ENCODE assay signal across 21 cellular contexts in genomic region chr11:117944554-117944953, GRCh38. TPM values are rescaled to one million over a fixed set of nuclear protein-coding genes. Genes with fewer than 3 reads are reported as not detected.
DNase-seq lines count a peak whose midpoint lies in the region; ATAC-seq and TF ChIP-seq lines count a peak whose summit lies in the region.
"Had no signal": no experiment of that assay in that cellular context is flagged by ENCODE, and none has a peak within 500 bp of the region (broad histone marks: within the 10 kb centered on the region; RNA-seq: fewer than 3 reads in every experiment).

No MANE protein-coding gene starts in this region.

- H3K27me3 Mint-ChIP-seq in activated T-cell treated with anti-CD3 and anti-CD28 coated beads, Interleukin-2, amount 50 U/mL, for 72 hours (ENCODE audit: low read depth) = no peaks in the 10 kb centered on the region
- H3K27me3 Mint-ChIP-seq in activated T-cell treated with anti-CD3 and anti-CD28 coated beads, Interleukin-2, amount 50 U/mL, for 4 hours (ENCODE audit: low read depth) = no peaks in the 10 kb centered on the region
- no peaks in the 10 kb centered on the region for H3K27me3 Mint-ChIP-seq in central memory CD8-positive, alpha-beta T cell
- no peaks in the 10 kb centered on the region for H3K27me3 Mint-ChIP-seq in stimulated activated naive CD8-positive, alpha-beta T cell treated with anti-CD3 and anti-CD28 coated beads, Interleukin-15, Interleukin-2, amounts not matched to agents 100 ng/mL and 50 ng/mL, for 24 hours
- H3K27me3 Mint-ChIP-seq: activated CD8-positive, alpha-beta memory T cell treated with anti-CD3 and anti-CD28 coated beads, Interleukin-2, amount 10 ng/mL, durations not matched to agents 7 days and 5 days had no signal

- no peaks in the 10 kb centered on the region for H3K4me1 ChIP-seq in mucosa of descending colon (ENCODE audit: low read depth)
- H3K4me1 ChIP-seq: vagina had no signal

- peaks cover 0 to 3% of the 10 kb centered on the region in 2 donors for H3K9me3 Mint-ChIP-seq in activated T-cell treated with anti-CD3 and anti-CD28 coated beads, Interleukin-2, amount 50 U/mL, for 72 hours
- no peaks in the 10 kb centered on the region for H3K9me3 Mint-ChIP-seq in activated T-cell treated with anti-CD3 and anti-CD28 coated beads, Interleukin-2, amount 50 U/mL, for 4 hours
- no peaks in the 10 kb centered on the region for H3K9me3 Mint-ChIP-seq in central memory CD8-positive, alpha-beta T cell
- H3K9me3 Mint-ChIP-seq in stimulated activated naive CD8-positive, alpha-beta T cell treated with anti-CD3 and anti-CD28 coated beads, Interleukin-15, Interleukin-2, amounts not matched to agents 100 ng/mL and 50 ng/mL, for 24 hours = no peaks in the 10 kb centered on the region
- H3K9me3 Mint-ChIP-seq: WTC11 had no signal

- intact Hi-C loops in mucosa of descending colon (cut with DNase I, micrococcal nuclease) = no loop called here

- peaks cover 0 to 2% of the 10 kb centered on the region in 2 donors for H3K36me3 Mint-ChIP-seq in activated T-cell treated with anti-CD3 and anti-CD28 coated beads, Interleukin-2, amount 50 U/mL, for 72 hours (ENCODE audit: insufficient read depth in 2 of 2)
- peaks cover 2% of the 10 kb centered on the region for H3K36me3 Mint-ChIP-seq in activated T-cell treated with anti-CD3 and anti-CD28 coated beads, Interleukin-2, amount 50 U/mL, for 4 hours (ENCODE audit: insufficient read depth)
- H3K36me3 Mint-ChIP-seq in central memory CD8-positive, alpha-beta T cell (ENCODE audit: insufficient read depth) = no peaks in the 10 kb centered on the region
- H3K36me3 Mint-ChIP-seq in stimulated activated naive CD8-positive, alpha-beta T cell treated with anti-CD3 and anti-CD28 coated beads, Interleukin-15, Interleukin-2, amounts not matched to agents 100 ng/mL and 50 ng/mL, for 24 hours (ENCODE audit: low read depth) = no peaks in the 10 kb centered on the region
- H3K36me3 Mint-ChIP-seq: WTC11 had no signal

- ATAC-seq in activated T-cell treated with anti-CD3 and anti-CD28 coated beads, Interleukin-2, amount 50 U/mL, for 72 hours (replicated peaks in 1 of 2) = peak in 1 of 2 donors; percentile 21
- no peak for ATAC-seq in activated T-cell treated with anti-CD3 and anti-CD28 coated beads, Interleukin-2, amount 50 U/mL, for 4 hours
- no peak for ATAC-seq in central memory CD8-positive, alpha-beta T cell (replicated peaks; ENCODE audit: extremely low read depth, poor library complexity, severe bottlenecking)
- no peak for ATAC-seq in mucosa of descending colon
- ATAC-seq: activated CD8-positive, alpha-beta memory T cell treated with anti-CD3 and anti-CD28 coated beads, Interleukin-2, amount 10 ng/mL, durations not matched to agents 7 days and 5 days; gastroesophageal sphincter; WTC11 had no signal

- H3K4me1 Mint-ChIP-seq in activated T-cell treated with anti-CD3 and anti-CD28 coated beads, Interleukin-2, amount 50 U/mL, for 72 hours (ENCODE audit: low read depth) = peaks cover 69% of the 10 kb centered on the region
- peaks cover 54% of the 10 kb centered on the region for H3K4me1 Mint-ChIP-seq in activated T-cell treated with anti-CD3 and anti-CD28 coated beads, Interleukin-2, amount 50 U/mL, for 4 hours (ENCODE audit: low read depth)
- peaks cover 37% of the 10 kb centered on the region for H3K4me1 Mint-ChIP-seq in central memory CD8-positive, alpha-beta T cell
- H3K4me1 Mint-ChIP-seq in stimulated activated naive CD8-positive, alpha-beta T cell treated with anti-CD3 and anti-CD28 coated beads, Interleukin-15, Interleukin-2, amounts not matched to agents 100 ng/mL and 50 ng/mL, for 24 hours (ENCODE audit: low read depth) = peaks cover 72% of the 10 kb centered on the region
- H3K4me1 Mint-ChIP-seq: WTC11 had no signal

- no peaks in the 10 kb centered on the region for H3K36me3 ChIP-seq in mucosa of descending colon (ENCODE audit: low read depth)
- H3K36me3 ChIP-seq: esophagus muscularis mucosa, gastroesophageal sphincter, SJCRH30, vagina had no signal

- H3K4me3 ChIP-seq in mucosa of descending colon = no peak overlapping the region
- H3K4me3 ChIP-seq: esophagus muscularis mucosa, gastroesophageal sphincter, SJCRH30, vagina had no signal

- no peaks in the 10 kb centered on the region for H3K9me3 ChIP-seq in mucosa of descending colon
- H3K9me3 ChIP-seq: esophagus muscularis mucosa, SJCRH30, vagina had no signal

- peak overlapping the region; percentile 13 to 24 for H3K4me3 Mint-ChIP-seq in activated T-cell treated with anti-CD3 and anti-CD28 coated beads, Interleukin-2, amount 50 U/mL, for 72 hours
- H3K4me3 Mint-ChIP-seq in activated T-cell treated with anti-CD3 and anti-CD28 coated beads, Interleukin-2, amount 50 U/mL, for 4 hours = no peak overlapping the region
- no peak overlapping the region for H3K4me3 Mint-ChIP-seq in central memory CD8-positive, alpha-beta T cell
- H3K4me3 Mint-ChIP-seq in stimulated activated naive CD8-positive, alpha-beta T cell treated with anti-CD3 and anti-CD28 coated beads, Interleukin-15, Interleukin-2, amounts not matched to agents 100 ng/mL and 50 ng/mL, for 24 hours = peak overlapping the region; percentile 49
- H3K4me3 Mint-ChIP-seq: activated CD8-positive, alpha-beta memory T cell treated with anti-CD3 and anti-CD28 coated beads, Interleukin-2, amount 10 ng/mL, durations not matched to agents 7 days and 5 days; WTC11 had no signal

- TF ChIP-seq CTCF in mucosa of descending colon (IDR thresholded peaks at IDR 0.05) = no peak

- peak overlapping the region; percentile 36 for H3K27ac Mint-ChIP-seq in activated T-cell treated with anti-CD3 and anti-CD28 coated beads, Interleukin-2, amount 50 U/mL, for 72 hours
- H3K27ac Mint-ChIP-seq in central memory CD8-positive, alpha-beta T cell (ENCODE audit: low read depth) = peak overlapping the region; percentile 60
- peak overlapping the region; percentile 59 for H3K27ac Mint-ChIP-seq in stimulated activated naive CD8-positive, alpha-beta T cell treated with anti-CD3 and anti-CD28 coated beads, Interleukin-15, Interleukin-2, amounts not matched to agents 100 ng/mL and 50 ng/mL, for 24 hours
- H3K27ac Mint-ChIP-seq: activated CD8-positive, alpha-beta memory T cell treated with anti-CD3 and anti-CD28 coated beads, Interleukin-2, amount 10 ng/mL, durations not matched to agents 7 days and 5 days; WTC11 had no signal

- no peak for DNase-seq in activated T-cell treated with anti-CD3 and anti-CD28 coated beads, Interleukin-2, amount 50 U/mL, for 72 hours
- no peak for DNase-seq in activated T-cell treated with anti-CD3 and anti-CD28 coated beads, Interleukin-2, amount 50 U/mL, for 4 hours
- DNase-seq in HT1080 (ENCODE audit: low read depth) = peak; percentile 10
- DNase-seq in central memory CD8-positive, alpha-beta T cell (ENCODE audit: low spot score in 2 of 2) = no peak
- no peak for DNase-seq in central memory CD4-positive, alpha-beta T cell
- no peak for DNase-seq in mucosa of descending colon
- DNase-seq in activated naive CD4-positive, alpha-beta T cell treated with anti-CD3 and anti-CD28 coated beads, Interleukin-2, amount 50 U/mL, for 16 hours = no peak
- DNase-seq: ACHN; activated CD8-positive, alpha-beta memory T cell treated with anti-CD3 and anti-CD28 coated beads, Interleukin-2, amount 10 ng/mL, durations not matched to agents 7 days and 5 days; aorta; C1 segment of cervical spinal cord; caudate nucleus; DMS 273 treated with DMSO at 0.1 percent for 48 hours; kidney; NCI-H82; SJCRH30 had no signal

RNA-seq across cellular contexts. Expression of gene TMPRSS13, which starts 15.4 kb away (rescaled TPM):
- total RNA-seq in activated T-cell treated with anti-CD3 and anti-CD28 coated beads, Interleukin-2, amount 50 U/mL, for 72 hours = 1 to 10 TPM; 3.0 to 3.2 TPM
- total RNA-seq in activated T-cell treated with anti-CD3 and anti-CD28 coated beads, Interleukin-2, amount 50 U/mL, for 4 hours = under 1 TPM; 0.26 to 0.38 (median 0.38) TPM
- total RNA-seq in HT1080 (2014; rRNA removed; shearing (Covaris generic)) = not detected in 2 replicates
- not detected in 2 replicates for polyA plus RNA-seq in HT1080 (2015; cell fraction: cytosol; rRNA removed)
- not detected in 2 replicates for polyA plus RNA-seq in HT1080 (2015; cell fraction: nucleus; rRNA removed)
- 1 to 10 TPM in 1 of 3 donors, under 1 TPM in 2; 0.32 to 1.9 (median 0.72) TPM for total RNA-seq in mucosa of descending colon
- total RNA-seq: esophagus muscularis mucosa, SJCRH30 had no signal

RNA-seq across cellular contexts. Expression of gene IL10RA, which starts 41.6 kb away (rescaled TPM):
- 100 to 1,000 TPM in 1 of 2 donors, 10 to 100 TPM in 1; 79.6 to 123 TPM for total RNA-seq in activated T-cell treated with anti-CD3 and anti-CD28 coated beads, Interleukin-2, amount 50 U/mL, for 72 hours
- 10 to 100 TPM; 30.5 to 39.3 (median 36.6) TPM for total RNA-seq in activated T-cell treated with anti-CD3 and anti-CD28 coated beads, Interleukin-2, amount 50 U/mL, for 4 hours
- total RNA-seq in HT1080 (2014; rRNA removed; shearing (Covaris generic)) = not detected in 2 replicates
- polyA plus RNA-seq in HT1080 (2015; cell fraction: cytosol; rRNA removed) = 0.10 TPM in 1 of 2 replicates, not detected in the other
- polyA plus RNA-seq in HT1080 (2015; cell fraction: nucleus; rRNA removed) = not detected in 2 replicates
- total RNA-seq in mucosa of descending colon = 10 to 100 TPM in 2 of 3 donors, 1 to 10 TPM in 1; 9.3 to 25.9 (median 12.5) TPM
- total RNA-seq: SJCRH30 had no signal

Comparison
In these comparisons a context has a peak if more than half of its experiments do, and no peak if none do; other contexts are left out.
1. H3K4me3 Mint-ChIP-seq: peak in activated T-cell treated with anti-CD3 and anti-CD28 coated beads, Interleukin-2, amount 50 U/mL, for 72 hours (2 of 2) and stimulated activated naive CD8-positive, alpha-beta T cell treated with anti-CD3 and anti-CD28 coated beads, Interleukin-15, Interleukin-2, amounts not matched to agents 100 ng/mL and 50 ng/mL, for 24 hours (single experiment); none in activated T-cell treated with anti-CD3 and anti-CD28 coated beads, Interleukin-2, amount 50 U/mL, for 4 hours (single experiment) and central memory CD8-positive, alpha-beta T cell (single experiment).
2. RNA of gene IL10RA, which starts 41.6 kb away (total RNA-seq): 79.6 to 123 TPM in activated T-cell treated with anti-CD3 and anti-CD28 coated beads, Interleukin-2, amount 50 U/mL, for 72 hours, 30.5 to 39.3 TPM in activated T-cell treated with anti-CD3 and anti-CD28 coated beads, Interleukin-2, amount 50 U/mL, for 4 hours and 9.3 to 25.9 TPM in mucosa of descending colon; not detected in HT1080; every median in the first group is over 10 times any median in the second.
3. Peak in every context shown above with its lines, with median percentiles within 50 percentile points of each other: H3K27ac Mint-ChIP-seq.